Comparison of ENCODE assay signal across 8 cellular contexts in genomic region chrX:134171661-134172587, GRCh38.
DNase-seq lines count a peak whose midpoint lies in the region; ATAC-seq, FAIRE-seq and TF ChIP-seq lines count a peak whose summit lies in the region.

No MANE protein-coding gene starts in this region.

- H3K9me1 ChIP-seq in endothelial cell of umbilical vein (replicated peaks; ENCODE audit: control insufficient read depth, extremely low read depth, insufficient read depth, low read length) = no peaks in the 10 kb centered on the region

- peak overlapping the region; percentile 51 for H2AFZ ChIP-seq in endothelial cell of umbilical vein (ENCODE audit: low read depth, low read length)

- H3K4me3 Mint-ChIP-seq in activated CD4-positive, alpha-beta T cell treated with anti-CD3 and anti-CD28 coated beads, Interleukin-2, amount 10 ng/mL, durations not matched to agents 7 days and 5 days = peak overlapping the region; percentile 82

- ATAC-seq in GM18505 (IDR thresholded peaks at IDR 0.05; ENCODE audit: unreplicated experiment) (peak; percentile 38), HG03354 (IDR thresholded peaks at IDR 0.05; ENCODE audit: poor library complexity, severe bottlenecking, unreplicated experiment) (peak; percentile 56), GM21360 (IDR thresholded peaks at IDR 0.05; ENCODE audit: unreplicated experiment) (no peak)

- H3K4me1 Mint-ChIP-seq in activated CD4-positive, alpha-beta T cell treated with anti-CD3 and anti-CD28 coated beads, Interleukin-2, amount 10 ng/mL, durations not matched to agents 7 days and 5 days = peaks cover 32% of the 10 kb centered on the region

- FAIRE-seq in endothelial cell of umbilical vein (lab: Jason Lieb, UNC) = peak; percentile 59

- TF ChIP-seq CTCF in endothelial cell of umbilical vein (IDR thresholded peaks at IDR 0.05; ENCODE audit: extremely low read depth in 1 of 2, insufficient read depth in 1 of 2, low read depth in 1 of 2, low read length in 2 of 2) (no peak), suprapubic skin (IDR thresholded peaks at IDR 0.05) (no peak)

- TF ChIP-seq POLR2A in GM18505 (IDR thresholded peaks at IDR 0.05; ENCODE audit: borderline replicate concordance, extremely low read depth, insufficient read depth, insufficient read length) = no peak
- TF ChIP-seq POLR2A in endothelial cell of umbilical vein (IDR thresholded peaks at IDR 0.05; ENCODE audit: low read depth, low read length) = no peak
- TF ChIP-seq POLR2A in suprapubic skin (IDR thresholded peaks at IDR 0.05) = no peak

- peaks cover 24 to 40% of the 10 kb centered on the region in 2 experiments for H3K27me3 ChIP-seq in endothelial cell of umbilical vein (ENCODE audit: control insufficient read depth in 2 of 2, insufficient read depth in 2 of 2, low read length in 2 of 2)
- H3K27me3 ChIP-seq in muscle layer of duodenum (ENCODE audit: low read depth, low read length) = no peaks in the 10 kb centered on the region
- peaks cover 21% of the 10 kb centered on the region for H3K27me3 ChIP-seq in suprapubic skin

- DNase-seq in activated CD4-positive, alpha-beta T cell treated with anti-CD3 and anti-CD28 coated beads, Interleukin-2, amount 10 ng/mL, durations not matched to agents 7 days and 5 days = peak; percentile 58
- DNase-seq in endothelial cell of umbilical vein (ENCODE audit: low read depth, low spot score) (peak; percentile 4), suprapubic skin (ENCODE audit: low spot score in 2 of 2) (no peak), posterior vena cava (ENCODE audit: low spot score) (no peak)

- H3K36me3 ChIP-seq in endothelial cell of umbilical vein (ENCODE audit: control insufficient read depth in 2 of 2, extremely low read depth in 1 of 2, insufficient read depth in 2 of 2, low read length in 2 of 2) (no peaks in the 10 kb centered on the region), muscle layer of duodenum (ENCODE audit: control insufficient read depth in 1 of 2, insufficient read depth in 2 of 2, low read length in 2 of 2) (no peaks in the 10 kb centered on the region), suprapubic skin (no peaks in the 10 kb centered on the region)

- H3K4me3 ChIP-seq in endothelial cell of umbilical vein (replicated peaks in 1 of 3; ENCODE audit: insufficient read depth in 1 of 3, low read depth in 1 of 3, low read length in 3 of 3) (peak overlapping the region; percentile 23 to 68 (median 45)), muscle layer of duodenum (ENCODE audit: low read depth in 1 of 2, low read length in 2 of 2) (peak overlapping the region; percentile 7 to 76), suprapubic skin (peak overlapping the region; percentile 53)

- POLR2A ChIA-PET in activated CD4-positive, alpha-beta T cell treated with anti-CD3 and anti-CD28 coated beads, Interleukin-2, amount 10 ng/mL, durations not matched to agents 7 days and 5 days (lab: Charles Lee) = no interaction called here
- POLR2A ChIA-PET in endothelial cell of umbilical vein (lab: Charles Lee) = no interaction called here

- CTCF ChIA-PET in activated CD4-positive, alpha-beta T cell treated with anti-CD3 and anti-CD28 coated beads, Interleukin-2, amount 10 ng/mL, durations not matched to agents 7 days and 5 days (lab: Charles Lee) = interaction anchor here (1.0 to 1.5 kb wide), 3 partner anchors 10 to 15 kb away, joined by 4 read pairs; no protein-coding TSS in a partner anchor
- CTCF ChIA-PET in endothelial cell of umbilical vein (lab: Charles Lee) = interaction anchor here (0.5 to 0.6 kb wide), 2 partner anchors 42 to 136 kb away, joined by 3 read pairs; no protein-coding TSS in a partner anchor

- WGBS in suprapubic skin = 51% methylated on average over 40 of the region's 74 CpGs

- H3K4me1 ChIP-seq in endothelial cell of umbilical vein (ENCODE audit: control insufficient read depth, extremely low read depth, insufficient read depth, low read length) (no peaks in the 10 kb centered on the region), muscle layer of duodenum (ENCODE audit: control insufficient read depth in 1 of 2, insufficient read depth in 2 of 2, low read length in 2 of 2) (no peaks in the 10 kb centered on the region), suprapubic skin (peaks cover 15% of the 10 kb centered on the region)

- peaks cover 32% of the 10 kb centered on the region for H3K36me3 Mint-ChIP-seq in activated CD4-positive, alpha-beta T cell treated with anti-CD3 and anti-CD28 coated beads, Interleukin-2, amount 10 ng/mL, durations not matched to agents 7 days and 5 days (ENCODE audit: low read depth)

- H3K9me3 Mint-ChIP-seq in activated CD4-positive, alpha-beta T cell treated with anti-CD3 and anti-CD28 coated beads, Interleukin-2, amount 10 ng/mL, durations not matched to agents 7 days and 5 days = no peaks in the 10 kb centered on the region

- H3K9me3 ChIP-seq in endothelial cell of umbilical vein (replicated peaks; ENCODE audit: control insufficient read depth, insufficient read depth, low read length) (no peaks in the 10 kb centered on the region), muscle layer of duodenum (ENCODE audit: control insufficient read depth in 1 of 2, low read length in 2 of 2) (no peaks in the 10 kb centered on the region), suprapubic skin (no peaks in the 10 kb centered on the region)

- peak overlapping the region; percentile 94 for H3K27ac Mint-ChIP-seq in activated CD4-positive, alpha-beta T cell treated with anti-CD3 and anti-CD28 coated beads, Interleukin-2, amount 10 ng/mL, durations not matched to agents 7 days and 5 days

- H3K27ac ChIP-seq in endothelial cell of umbilical vein (ENCODE audit: insufficient read depth, low read depth, low read length) (no peak overlapping the region), muscle layer of duodenum (ENCODE audit: low read length) (no peak overlapping the region), suprapubic skin (no peak overlapping the region)

- H3K79me2 ChIP-seq in endothelial cell of umbilical vein (ENCODE audit: control insufficient read depth, insufficient read depth, low read length) = no peaks in the 10 kb centered on the region

- no peak overlapping the region for H3K9ac ChIP-seq in endothelial cell of umbilical vein (replicated peaks; ENCODE audit: extremely low read depth, insufficient read depth, low read length)

- dilution Hi-C loops in endothelial cell of umbilical vein (cut with MboI; ENCODE audit: extremely low pct_ligation_motif_present, low sequenced_read_pairs) = no loop called here

- H3K27me3 Mint-ChIP-seq in activated CD4-positive, alpha-beta T cell treated with anti-CD3 and anti-CD28 coated beads, Interleukin-2, amount 10 ng/mL, durations not matched to agents 7 days and 5 days = peaks cover 5% of the 10 kb centered on the region

- BruUV-seq in endothelial cell of umbilical vein (replicated peaks; lab: Mats Ljungman, UMichigan) = no TSS peak

- peak overlapping the region; percentile 85 for H3K4me2 ChIP-seq in endothelial cell of umbilical vein (ENCODE audit: insufficient read depth, low read length)

- intact Hi-C loops in endothelial cell of umbilical vein (cut with micrococcal nuclease) = no loop called here
- intact Hi-C loops in posterior vena cava (cut with DNase I) = no loop called here

- no peaks in the 10 kb centered on the region for H4K20me1 ChIP-seq in endothelial cell of umbilical vein (replicated peaks; ENCODE audit: control insufficient read depth, extremely low read depth, insufficient read depth, low read length)

- no peak for TF ChIP-seq EP300 in suprapubic skin (IDR thresholded peaks at IDR 0.05)

TF ChIP-seq in endothelial cell of umbilical vein, 7 proteins besides CTCF, POLR2A, EP300 and RAD21:
- TF ChIP-seq FOS (IDR thresholded peaks at IDR 0.05; ENCODE audit: borderline replicate concordance, insufficient read depth, low read length) (no peak), EZH2 (IDR thresholded peaks at IDR 0.05; ENCODE audit: borderline replicate concordance, low read depth, low read length, severe bottlenecking) (no peak), POLR2AphosphoS5 (IDR thresholded peaks at IDR 0.05; ENCODE audit: insufficient read depth, low read depth, low read length) (no peak), JUN (IDR thresholded peaks at IDR 0.05; ENCODE audit: borderline replicate concordance, insufficient read depth, insufficient read length, low read depth) (no peak), MYC (IDR thresholded peaks at IDR 0.05; ENCODE audit: low read depth, low read length) (no peak)
- TF ChIP-seq, protein P1, sequence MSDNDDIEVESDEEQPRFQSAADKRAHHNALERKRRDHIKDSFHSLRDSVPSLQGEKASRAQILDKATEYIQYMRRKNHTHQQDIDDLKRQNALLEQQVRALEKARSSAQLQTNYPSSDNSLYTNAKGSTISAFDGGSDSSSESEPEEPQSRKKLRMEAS (IDR thresholded peaks at IDR 0.05; ENCODE audit: insufficient read depth, insufficient read length) = no peak

Comparison
In these comparisons a context has a peak if more than half of its experiments do, and no peak if none do; other contexts are left out.
1. DNase-seq: peak in activated CD4-positive, alpha-beta T cell treated with anti-CD3 and anti-CD28 coated beads, Interleukin-2, amount 10 ng/mL, durations not matched to agents 7 days and 5 days (single experiment) and endothelial cell of umbilical vein (single experiment); none in suprapubic skin (0 of 2) and posterior vena cava (single experiment).
2. Peak in every context shown above with its lines, with median percentiles within 50 percentile points of each other: H3K4me3 ChIP-seq.